8 cellular contexts compared by ENCODE assay signal in genomic region chr16:28824548-28824973, GRCh38. TPM values are rescaled to one million over a fixed set of nuclear protein-coding genes. Genes with fewer than 3 reads are reported as not detected.
DNase-seq lines count a peak whose midpoint lies in the region; ATAC-seq and TF ChIP-seq lines count a peak whose summit lies in the region.

No MANE protein-coding gene starts in this region.

- peaks cover 50% of the 10 kb centered on the region for H3K36me3 ChIP-seq in iPS-18a (ENCODE audit: control insufficient read depth, low read depth, low read length)

- H3K36me3 Mint-ChIP-seq in activated naive CD4-positive, alpha-beta T cell treated with anti-CD3 and anti-CD28 coated beads, Interleukin-2, amount 50 U/mL, for 72 hours: peaks cover 45 to 54% of the 10 kb centered on the region in 2 donors
- peaks cover 34% of the 10 kb centered on the region for H3K36me3 Mint-ChIP-seq in stimulated activated memory B cell treated with anti-CD40 and anti-IgM and Interleukin-4, amounts not matched to agents 10 μg/mL and 1 μg/mL and 100 μg/mL, for 72 hours

- H3K4me3 Mint-ChIP-seq in stimulated activated memory B cell treated with anti-CD40 and anti-IgM and Interleukin-4, amounts not matched to agents 10 μg/mL and 1 μg/mL and 100 μg/mL, for 72 hours: peak overlapping the region; percentile 99

- ATAC-seq in activated naive CD4-positive, alpha-beta T cell treated with anti-CD3 and anti-CD28 coated beads, Interleukin-2, amount 50 U/mL, for 72 hours: no peak
- ATAC-seq in stimulated activated memory B cell treated with anti-CD40 and anti-IgM and Interleukin-4, amounts not matched to agents 10 μg/mL and 1 μg/mL and 100 μg/mL, for 72 hours: no peak
- ATAC-seq in GM21390 (IDR thresholded peaks at IDR 0.05; ENCODE audit: unreplicated experiment): no peak

- TF ChIP-seq CTCF in HL-60 (IDR thresholded peaks at IDR 0.05; ENCODE audit: insufficient read depth, low read length): no peak

- H3K27me3 ChIP-seq in HL-60 (ENCODE audit: insufficient read depth, poor library complexity, severe bottlenecking) (no peaks in the 10 kb centered on the region), iPS-18a (ENCODE audit: control insufficient read depth, insufficient read depth, low read length) (no peaks in the 10 kb centered on the region)

- no peaks in the 10 kb centered on the region for H3K9me3 Mint-ChIP-seq in activated naive CD4-positive, alpha-beta T cell treated with anti-CD3 and anti-CD28 coated beads, Interleukin-2, amount 50 U/mL, for 72 hours
- H3K9me3 Mint-ChIP-seq in stimulated activated memory B cell treated with anti-CD40 and anti-IgM and Interleukin-4, amounts not matched to agents 10 μg/mL and 1 μg/mL and 100 μg/mL, for 72 hours: no peaks in the 10 kb centered on the region

- peaks cover 6% of the 10 kb centered on the region for H3K4me1 ChIP-seq in iPS-18a (ENCODE audit: control insufficient read depth, low read depth, low read length)

- no peaks in the 10 kb centered on the region for H3K9me3 ChIP-seq in iPS-18a (ENCODE audit: control insufficient read depth, low read depth, low read length)

- H3K4me1 Mint-ChIP-seq in stimulated activated memory B cell treated with anti-CD40 and anti-IgM and Interleukin-4, amounts not matched to agents 10 μg/mL and 1 μg/mL and 100 μg/mL, for 72 hours: peaks cover 37% of the 10 kb centered on the region

- DNase-seq in HL-60 (ENCODE audit: low read depth in 1 of 2, low spot score in 1 of 2): no peak
- DNase-seq in activated naive CD4-positive, alpha-beta T cell treated with anti-CD3 and anti-CD28 coated beads, Interleukin-2, amount 50 U/mL, for 72 hours (ENCODE audit: low spot score in 2 of 2): no peak
- DNase-seq in NCI-H187 treated with DMSO at 0.1 percent for 48 hours (lab: John Stamatoyannopoulos, UW): no peak
- DNase-seq in MV-4-11 (lab: John Stamatoyannopoulos, UW): no peak
- DNase-seq in stimulated activated CD4-positive, alpha-beta T cell treated with anti-CD3 and anti-CD28 coated beads, Interleukin-2, amount 100 ng/mL, for 48 hours: no peak

- peak overlapping the region; percentile 93 to 100 for H3K27ac Mint-ChIP-seq in activated naive CD4-positive, alpha-beta T cell treated with anti-CD3 and anti-CD28 coated beads, Interleukin-2, amount 50 U/mL, for 72 hours
- H3K27ac Mint-ChIP-seq in stimulated activated memory B cell treated with anti-CD40 and anti-IgM and Interleukin-4, amounts not matched to agents 10 μg/mL and 1 μg/mL and 100 μg/mL, for 72 hours: peak overlapping the region; percentile 97

- no peaks in the 10 kb centered on the region for H3K27me3 Mint-ChIP-seq in stimulated activated memory B cell treated with anti-CD40 and anti-IgM and Interleukin-4, amounts not matched to agents 10 μg/mL and 1 μg/mL and 100 μg/mL, for 72 hours

- peak overlapping the region; percentile 99 for H3K9ac ChIP-seq in iPS-18a (ENCODE audit: low read length)

- H3K4me3 ChIP-seq in HL-60 (replicated peaks; ENCODE audit: insufficient read depth, low read length): peak overlapping the region; percentile 87
- peak overlapping the region; percentile 99 for H3K4me3 ChIP-seq in iPS-18a (ENCODE audit: low read length)

- H3K27ac ChIP-seq in HL-60 (replicated peaks): peak overlapping the region; percentile 100
- H3K27ac ChIP-seq in iPS-18a (ENCODE audit: low read length): peak overlapping the region; percentile 99

RNA-seq across cellular contexts. Expression of gene ATXN2L, which starts 1.8 kb away (rescaled TPM):
- 100 to 1,000 TPM; 317 to 377 TPM for total RNA-seq in activated naive CD4-positive, alpha-beta T cell treated with anti-CD3 and anti-CD28 coated beads, Interleukin-2, amount 50 U/mL, for 72 hours

RNA-seq across cellular contexts. Expression of gene TUFM, which starts 21.6 kb away (rescaled TPM):
- total RNA-seq in activated naive CD4-positive, alpha-beta T cell treated with anti-CD3 and anti-CD28 coated beads, Interleukin-2, amount 50 U/mL, for 72 hours: 100 to 1,000 TPM; 235 to 315 TPM

RNA-seq across cellular contexts. Expression of gene SH2B1, which starts 39.1 kb away (rescaled TPM):
- 10 to 100 TPM; 41.1 to 55.5 TPM for total RNA-seq in activated naive CD4-positive, alpha-beta T cell treated with anti-CD3 and anti-CD28 coated beads, Interleukin-2, amount 50 U/mL, for 72 hours

RNA-seq across cellular contexts. Expression of gene ATP2A1, which starts 53.7 kb away (rescaled TPM):
- total RNA-seq in activated naive CD4-positive, alpha-beta T cell treated with anti-CD3 and anti-CD28 coated beads, Interleukin-2, amount 50 U/mL, for 72 hours: 1 to 10 TPM; 4.7 to 7.4 TPM
